ENCODE assay signal across 23 cellular contexts in the genomic region with DNA sequence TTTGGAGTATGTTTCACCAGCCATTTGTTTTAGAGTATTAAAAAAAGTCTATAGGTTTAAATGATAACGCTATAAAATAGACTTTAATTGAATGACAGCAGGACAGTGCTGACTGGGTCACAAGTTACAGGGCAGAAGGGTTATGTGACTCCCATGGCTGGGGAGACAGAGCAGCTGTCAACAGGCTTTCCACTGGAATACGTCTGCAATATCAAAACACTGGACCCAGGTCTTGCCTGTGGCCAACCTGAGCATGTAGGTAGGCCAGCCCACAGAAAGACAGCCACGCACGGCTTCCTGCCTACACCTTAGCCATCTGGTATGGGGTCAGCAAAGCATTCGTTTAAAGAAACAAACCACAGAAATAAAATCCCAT.
A peak's percentile ranks its signal among the peaks of the same experiment; 100 is the strongest.
DNase-seq lines count a peak whose midpoint lies in the region; ATAC-seq and TF ChIP-seq lines count a peak whose summit lies in the region.
"Had no signal": no experiment of that assay in that cellular context is flagged by ENCODE, and none has a peak within 500 bp of the region (broad histone marks: within the 10 kb centered on the region; RNA-seq: fewer than 3 reads in every experiment).

No MANE protein-coding gene starts in this region.

- ATAC-seq in HG03442 (IDR thresholded peaks at IDR 0.05; ENCODE audit: unreplicated experiment), result peak; percentile 19
- ATAC-seq: pancreas had no signal

- WGBS in prostate gland, result 84% methylated on average over 5 of the region's 5 CpGs

- H3K4me3 Mint-ChIP-seq in CD8-positive, alpha-beta memory T cell, result peak overlapping the region in 1 of 7 donors; percentile 57
- H3K4me3 Mint-ChIP-seq: stimulated activated naive B cell treated with anti-CD40 and anti-IgM and Interleukin-4, amounts not matched to agents 10 μg/mL and 1 μg/mL and 100 μg/mL, for 72 hours had no signal

- no peak for TF ChIP-seq CTCF in prostate gland (IDR thresholded peaks at IDR 0.05)

- H3K4me3 ChIP-seq in CD8-positive, alpha-beta memory T cell (ENCODE audit: low read length), result no peak overlapping the region
- no peak overlapping the region for H3K4me3 ChIP-seq in prostate gland
- H3K4me3 ChIP-seq: cardiac muscle cell, pancreas, testis had no signal

- H3K4me1 Mint-ChIP-seq in CD8-positive, alpha-beta memory T cell, result peaks cover 8 to 27% (median 12%) of the 10 kb centered on the region in 3 donors

- no peaks in the 10 kb centered on the region for H3K9me3 ChIP-seq in CD8-positive, alpha-beta memory T cell (ENCODE audit: low read length)
- no peaks in the 10 kb centered on the region for H3K9me3 ChIP-seq in prostate gland
- H3K9me3 ChIP-seq: pancreas, testis had no signal

- POLR2A ChIA-PET in CD8-positive, alpha-beta memory T cell (lab: Charles Lee), result no interaction called here

- no peaks in the 10 kb centered on the region for H3K9me3 Mint-ChIP-seq in CD8-positive, alpha-beta memory T cell
- H3K9me3 Mint-ChIP-seq: naive thymus-derived CD4-positive, alpha-beta T cell; stimulated activated naive B cell treated with anti-CD40 and anti-IgM and Interleukin-4, amounts not matched to agents 10 μg/mL and 1 μg/mL and 100 μg/mL, for 72 hours had no signal

- H3K4me1 ChIP-seq in CD8-positive, alpha-beta memory T cell (ENCODE audit: insufficient read depth, low read length), result peaks cover 6% of the 10 kb centered on the region
- peaks cover 17% of the 10 kb centered on the region for H3K4me1 ChIP-seq in prostate gland (replicated peaks)
- H3K4me1 ChIP-seq: pancreas, testis had no signal

- CTCF ChIA-PET in CD8-positive, alpha-beta memory T cell (lab: Charles Lee), result no interaction called here

- H3K27me3 Mint-ChIP-seq in CD8-positive, alpha-beta memory T cell, result no peaks in the 10 kb centered on the region
- H3K27me3 Mint-ChIP-seq: naive thymus-derived CD4-positive, alpha-beta T cell; stimulated activated naive B cell treated with anti-CD40 and anti-IgM and Interleukin-4, amounts not matched to agents 10 μg/mL and 1 μg/mL and 100 μg/mL, for 72 hours had no signal

- intact Hi-C loops in cardiac septum (cut with DNase I), result no loop called here
- intact Hi-C loops in prostate gland (cut with DNase I), result loop anchor here (5.0 kb wide), 1 partner anchor 127 kb away; a partner anchor contains a TSS

- no peak for TF ChIP-seq POLR2A in prostate gland (IDR thresholded peaks at IDR 0.05)

- peaks cover 3 to 87% (median 22%) of the 10 kb centered on the region in 3 donors for H3K36me3 Mint-ChIP-seq in CD8-positive, alpha-beta memory T cell

- H3K36me3 ChIP-seq in CD8-positive, alpha-beta memory T cell (ENCODE audit: insufficient read depth, low read length), result peaks cover 19% of the 10 kb centered on the region
- H3K36me3 ChIP-seq in prostate gland, result no peaks in the 10 kb centered on the region

- no peak overlapping the region for H3K27ac ChIP-seq in CD8-positive, alpha-beta memory T cell (ENCODE audit: low read depth, low read length)
- peak overlapping the region; percentile 57 to 62 for H3K27ac ChIP-seq in prostate gland
- H3K27ac ChIP-seq: cardiac muscle cell, pancreas, testis, WERI-Rb-1 had no signal

- DNase-seq in CD8-positive, alpha-beta memory T cell, result no peak
- DNase-seq in cardiac septum (ENCODE audit: low spot score), result peak; percentile 56
- DNase-seq in prostate gland (ENCODE audit: low spot score), result no peak
- DNase-seq in NCI-H526 treated with DMSO at 0.1 percent for 48 hours (lab: John Stamatoyannopoulos, UW), result no peak
- no peak for DNase-seq in NCI-H1417 treated with DMSO at 0.1 percent for 48 hours (lab: John Stamatoyannopoulos, UW)
- no peak for DNase-seq in NCI-H526 (lab: John Stamatoyannopoulos, UW)
- no peak for DNase-seq in NOMO-1 treated with dmso at 0.1 percent for 144 hours (lab: John Stamatoyannopoulos, UW; ENCODE audit: unreplicated experiment)
- DNase-seq: activated CD4-positive, alpha-beta T cell treated with anti-CD3 and anti-CD28 coated beads, Interleukin-2, amount 50 U/mL, for 48 hours; activated effector memory CD4-positive, alpha-beta T cell treated with anti-CD3 and anti-CD28 coated beads, Interleukin-2, amount 50 U/mL, for 16 hours; DMS79 treated with DMSO at 0.1 percent for 48 hours; hippocampal formation; islet precursor cell; mesenchymal stem cell; NCI-H1436; NCI-H2171; NCI-H774; stimulated activated naive B cell treated with anti-CD40 and anti-IgM and Interleukin-4, amounts not matched to agents 10 μg/mL and 1 μg/mL and 100 μg/mL, for 72 hours; testis; WERI-Rb-1 had no signal

- H3K27ac Mint-ChIP-seq in CD8-positive, alpha-beta memory T cell, result peak overlapping the region in 6 of 8 donors; percentile 17 to 93 (median 84)
- H3K27ac Mint-ChIP-seq: stimulated activated naive B cell treated with anti-CD40 and anti-IgM and Interleukin-4, amounts not matched to agents 10 μg/mL and 1 μg/mL and 100 μg/mL, for 72 hours had no signal

- no peaks in the 10 kb centered on the region for H3K27me3 ChIP-seq in CD8-positive, alpha-beta memory T cell (ENCODE audit: insufficient read depth, low read length, poor library complexity, severe bottlenecking)
- H3K27me3 ChIP-seq in prostate gland (replicated peaks; ENCODE audit: insufficient read depth), result no peaks in the 10 kb centered on the region
- H3K27me3 ChIP-seq: cardiac muscle cell, pancreas, testis had no signal
